9 cellular contexts compared by ENCODE assay signal in genomic region chr16:30207063-30207704, GRCh38. TPM values are rescaled to one million over a fixed set of nuclear protein-coding genes. Genes with fewer than 3 reads are reported as not detected.
DNase-seq lines count a peak whose midpoint lies in the region; ATAC-seq and TF ChIP-seq lines count a peak whose summit lies in the region.
"Not testable (repeated sequence)": the region's sequence is repeated elsewhere in the genome, so short reads cannot be mapped to it uniquely, and the experiment has no call there.
"Had no signal": no experiment of that assay in that cellular context is flagged by ENCODE, and none has a peak within 500 bp of the region (broad histone marks: within the 10 kb centered on the region; RNA-seq: fewer than 3 reads in every experiment).

No MANE protein-coding gene starts in this region.

- H3K36me3 Mint-ChIP-seq in CD4-positive, CD25-positive, alpha-beta regulatory T cell; glutamatergic neuron (ENCODE audit: unreplicated experiment); osteocyte (ENCODE audit: unreplicated experiment): not testable (repeated sequence)

- H3K27ac ChIP-seq in CD4-positive, CD25-positive, alpha-beta regulatory T cell (ENCODE audit: insufficient read depth, low read length, poor library complexity, severe bottlenecking); Panc1 (ENCODE audit: low read length); ascending aorta; left lung; tibial artery: not testable (repeated sequence)

- intact Hi-C loops in Panc1 (cut with micrococcal nuclease; ENCODE audit: unreplicated experiment); ascending aorta (cut with DNase I); left lung (cut with DNase I); tibial artery (cut with DNase I; ENCODE audit: low total_unique reads): not testable (repeated sequence)

- not testable (repeated sequence) for TF ChIP-seq CTCF in Panc1 (IDR thresholded peaks at IDR 0.05); ascending aorta (IDR thresholded peaks at IDR 0.05); glutamatergic neuron (IDR thresholded peaks at IDR 0.05; ENCODE audit: partially characterized antibody, unreplicated experiment); left lung (IDR thresholded peaks at IDR 0.05); osteocyte (IDR thresholded peaks at IDR 0.05); tibial artery (IDR thresholded peaks at IDR 0.05)

- not testable (repeated sequence) for H3K4me1 Mint-ChIP-seq in CD4-positive, CD25-positive, alpha-beta regulatory T cell; glutamatergic neuron (ENCODE audit: low read depth, unreplicated experiment); osteocyte (ENCODE audit: unreplicated experiment)

- not testable (repeated sequence) for H3K4me3 Mint-ChIP-seq in CD4-positive, CD25-positive, alpha-beta regulatory T cell; glutamatergic neuron (ENCODE audit: unreplicated experiment); osteocyte (ENCODE audit: unreplicated experiment)

- CTCF ChIA-PET in Panc1 (lab: Charles Lee) = not testable (repeated sequence)

- in situ Hi-C loops in Panc1 (cut with HindIII; ENCODE audit: low pct_unique_long_range_greater_than_20kb, low sequenced_read_pairs) = not testable (repeated sequence)

- POLR2A ChIA-PET in Panc1 (lab: Charles Lee) = not testable (repeated sequence)

- not testable (repeated sequence) for H3K27ac Mint-ChIP-seq in CD4-positive, CD25-positive, alpha-beta regulatory T cell; glutamatergic neuron (ENCODE audit: unreplicated experiment); osteocyte (ENCODE audit: unreplicated experiment)

- H3K9me3 Mint-ChIP-seq in CD4-positive, CD25-positive, alpha-beta regulatory T cell; glutamatergic neuron (ENCODE audit: unreplicated experiment); osteocyte (ENCODE audit: unreplicated experiment): not testable (repeated sequence)

- not testable (repeated sequence) for H3K9me3 ChIP-seq in CD4-positive, CD25-positive, alpha-beta regulatory T cell (ENCODE audit: control insufficient read depth in 2 of 2, low read length in 2 of 2); Panc1 (ENCODE audit: control insufficient read depth, insufficient read depth, low read depth, low read length); ascending aorta; left lung; tibial artery

- H3K27me3 ChIP-seq in CD4-positive, CD25-positive, alpha-beta regulatory T cell (ENCODE audit: control insufficient read depth, insufficient read depth, low read length); Panc1 (ENCODE audit: control insufficient read depth, insufficient read depth, low read length); ascending aorta; left lung; tibial artery: not testable (repeated sequence)

- not testable (repeated sequence) for H3K36me3 ChIP-seq in CD4-positive, CD25-positive, alpha-beta regulatory T cell (ENCODE audit: control insufficient read depth, insufficient read depth, low read length); Panc1 (ENCODE audit: control insufficient read depth, insufficient read depth, low read length); ascending aorta; left lung; tibial artery

- BruUV-seq in Panc1 (replicated peaks; lab: Mats Ljungman, UMichigan) = not testable (repeated sequence)

- peak; percentile 20 to 43 for ATAC-seq in CD4-positive, CD25-positive, alpha-beta regulatory T cell (ENCODE audit: low read depth in 2 of 2)
- peak; percentile 48 for ATAC-seq in Panc1
- peak; percentile 68 for ATAC-seq in left lung

- not testable (repeated sequence) for DNase-seq in CD4-positive, CD25-positive, alpha-beta regulatory T cell; Panc1 (ENCODE audit: low read depth, low spot score)
- DNase-seq in activated CD8-positive, alpha-beta memory T cell treated with anti-CD3 and anti-CD28 coated beads for 24 hours = peak; percentile 52
- DNase-seq in ascending aorta (ENCODE audit: low spot score in 2 of 2) (peak; percentile 9 to 70), glutamatergic neuron (peak; percentile 18), left lung (peak in 1 of 2 donors; percentile 32), osteocyte (ENCODE audit: extremely low spot score, unreplicated experiment) (peak; percentile 62), tibial artery (peak; percentile 21 to 68)

- H3K4me3 ChIP-seq in CD4-positive, CD25-positive, alpha-beta regulatory T cell (ENCODE audit: low read depth, low read length); Panc1 (ENCODE audit: low read depth in 2 of 2, low read length in 2 of 2); ascending aorta; left lung; tibial artery: not testable (repeated sequence)

- not testable (repeated sequence) for H3K27me3 Mint-ChIP-seq in CD4-positive, CD25-positive, alpha-beta regulatory T cell; glutamatergic neuron (ENCODE audit: unreplicated experiment); osteocyte (ENCODE audit: unreplicated experiment)

- H3K4me1 ChIP-seq in CD4-positive, CD25-positive, alpha-beta regulatory T cell (ENCODE audit: control insufficient read depth, insufficient read depth, low read length, poor library complexity, severe bottlenecking); Panc1 (ENCODE audit: control insufficient read depth, insufficient read depth, low read length); ascending aorta; left lung; tibial artery: not testable (repeated sequence)

RNA-seq across cellular contexts. Expression of gene SULT1A3, which starts 8.1 kb away (rescaled TPM):
- total RNA-seq in CD4-positive, CD25-positive, alpha-beta regulatory T cell = 19.3 TPM
- polyA plus RNA-seq in CD4-positive, CD25-positive, alpha-beta regulatory T cell = 1 to 10 TPM in 1 of 4 donors, under 1 TPM in 2, not detected in 1; 0.71 to 1.5 (median 0.91) TPM
- total RNA-seq in Panc1 (2021; ENCODE audit: unreplicated experiment) (16.8 TPM), ascending aorta (14.8 TPM), glutamatergic neuron (ENCODE audit: unreplicated experiment) (15.8 TPM), left lung (10 to 100 TPM; 19.7 to 29.3 TPM), osteocyte (14.9 and 16.3 TPM in 2 replicates)
- 4.4 TPM for polyA plus RNA-seq in Panc1 (2012; ENCODE audit: insufficient read length)

RNA-seq across cellular contexts. Expression of gene SLX1A, which starts 13.5 kb away (rescaled TPM):
- 50.3 TPM for total RNA-seq in CD4-positive, CD25-positive, alpha-beta regulatory T cell
- polyA plus RNA-seq in CD4-positive, CD25-positive, alpha-beta regulatory T cell = 100 to 1,000 TPM in 3 of 4 donors, 10 to 100 TPM in 1; 56.8 to 136 (median 102) TPM
- total RNA-seq in Panc1 (2021; ENCODE audit: unreplicated experiment) (18.5 TPM), ascending aorta (44.6 TPM), glutamatergic neuron (ENCODE audit: unreplicated experiment) (16.6 TPM), left lung (10 to 100 TPM; 21.5 to 25.5 TPM), osteocyte (20.0 and 34.1 TPM in 2 replicates)
- 45.6 TPM for polyA plus RNA-seq in Panc1 (2012; ENCODE audit: insufficient read length)

RNA-seq across cellular contexts. Expression of gene BOLA2B, which starts 13.7 kb away (rescaled TPM):
- 58.2 TPM for total RNA-seq in CD4-positive, CD25-positive, alpha-beta regulatory T cell
- polyA plus RNA-seq in CD4-positive, CD25-positive, alpha-beta regulatory T cell = 100 to 1,000 TPM; 163 to 225 (median 191) TPM
- total RNA-seq in Panc1 (2021; ENCODE audit: unreplicated experiment) (178 TPM), ascending aorta (643 TPM), glutamatergic neuron (ENCODE audit: unreplicated experiment) (74.6 TPM), left lung (100 to 1,000 TPM in 1 of 2 donors, 10 to 100 TPM in 1; 59.3 to 101 TPM), osteocyte (64.5 and 73.2 TPM in 2 replicates)
- 353 TPM for polyA plus RNA-seq in Panc1 (2012; ENCODE audit: insufficient read length)

RNA-seq across cellular contexts. Expression of gene CORO1A, which starts 23.8 kb away (rescaled TPM):
- 850 TPM for total RNA-seq in CD4-positive, CD25-positive, alpha-beta regulatory T cell
- 1,000 to 10,000 TPM; 1,269 to 1,770 (median 1,540) TPM for polyA plus RNA-seq in CD4-positive, CD25-positive, alpha-beta regulatory T cell
- total RNA-seq in Panc1 (2021; ENCODE audit: unreplicated experiment) (3.7 TPM), ascending aorta (69.4 TPM), glutamatergic neuron (ENCODE audit: unreplicated experiment) (75.2 TPM), left lung (100 to 1,000 TPM in 1 of 2 donors, 10 to 100 TPM in 1; 29.3 to 172 TPM), osteocyte (0.97 and 3.2 TPM in 2 replicates)
- polyA plus RNA-seq in Panc1 (2012; ENCODE audit: insufficient read length) = 7.7 TPM

RNA-seq across cellular contexts. Expression of gene NPIPB13, which starts 41.1 kb away (rescaled TPM):
- 30.5 TPM for total RNA-seq in CD4-positive, CD25-positive, alpha-beta regulatory T cell
- 1 to 10 TPM in 1 of 4 donors, under 1 TPM in 3; 0.68 to 1.0 (median 0.86) TPM for polyA plus RNA-seq in CD4-positive, CD25-positive, alpha-beta regulatory T cell
- total RNA-seq in Panc1 (2021; ENCODE audit: unreplicated experiment) = 19.8 TPM
- 4.0 TPM for polyA plus RNA-seq in Panc1 (2012; ENCODE audit: insufficient read length)
- total RNA-seq in ascending aorta = 1.3 TPM
- total RNA-seq in glutamatergic neuron (ENCODE audit: unreplicated experiment) = 27.5 TPM
- total RNA-seq in left lung = 10 to 100 TPM; 13.6 to 27.0 TPM
- 10.0 and 22.9 TPM in 2 replicates for total RNA-seq in osteocyte
- total RNA-seq: SJSA1 had no signal
